Comparison of ENCODE assay signal across 8 cellular contexts in the genomic region with DNA sequence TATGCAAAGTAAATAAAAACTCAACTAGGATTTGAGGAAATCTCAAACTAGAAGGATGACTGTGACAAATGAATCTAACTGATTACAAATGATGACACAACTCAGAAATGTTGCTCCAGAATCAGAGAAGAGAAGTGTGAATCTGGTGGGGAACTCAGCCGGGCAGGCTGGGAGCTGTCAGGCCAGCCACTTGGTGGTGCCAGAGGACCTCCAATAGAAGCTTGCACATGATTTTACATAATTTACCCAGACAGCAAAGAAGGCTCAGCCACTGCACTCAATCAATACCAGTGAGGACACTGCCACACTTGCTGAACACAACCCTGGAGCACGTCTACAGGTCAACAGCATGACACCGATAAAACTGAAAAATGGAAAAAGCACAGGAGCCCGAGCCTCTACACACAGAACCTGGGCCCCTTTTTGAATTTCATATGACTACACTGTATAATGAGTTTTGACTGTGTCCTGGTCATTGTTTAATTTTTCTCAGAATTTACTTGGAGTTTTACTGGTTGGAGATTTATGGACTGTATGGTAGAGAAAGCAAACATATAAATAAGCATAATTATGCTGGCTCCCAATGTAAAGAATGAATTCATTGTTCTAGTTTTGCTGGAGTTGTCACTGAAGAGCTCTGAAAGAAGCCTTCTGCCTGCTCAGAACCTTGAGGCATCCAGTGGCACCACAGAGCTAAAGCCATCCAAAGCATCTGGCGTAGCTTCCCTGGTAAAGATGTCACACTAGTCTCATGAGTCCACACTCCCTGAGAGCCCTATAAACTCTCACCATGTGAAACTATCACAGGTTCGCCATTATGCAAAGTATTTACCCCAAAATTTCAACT.
DNase-seq lines count a peak whose midpoint lies in the region; FAIRE-seq and TF ChIP-seq lines count a peak whose summit lies in the region.

No MANE protein-coding gene starts in this region.

- no peak overlapping the region for H3K23ac ChIP-seq in H9 (ENCODE audit: insufficient read length, low read depth, low read length)

- no CpG with 5 or more reads among the region's 6 CpGs for WGBS in H9 (ENCODE audit: extremely low coverage, insufficient read length, low lambda C conversion rate)

- no peak overlapping the region for H3T11ph ChIP-seq in H9 (ENCODE audit: low read length)

- H3K27ac Mint-ChIP-seq in H9, result no peak overlapping the region; a peak in 1 of 7 replicates

- peak; percentile 38 for FAIRE-seq in islet of Langerhans (lab: Jason Lieb, UNC)
- no peak for FAIRE-seq in GM12892 (lab: Jason Lieb, UNC)

- H3K14ac ChIP-seq in H9 (ENCODE audit: insufficient read depth, low read length), result no peak overlapping the region

- no peaks in the 10 kb centered on the region for H3K23me2 ChIP-seq in H9 (ENCODE audit: insufficient read length, low read depth, low read length, poor library complexity, severe bottlenecking)

- no peak overlapping the region for H3K56ac ChIP-seq in H9 (ENCODE audit: insufficient read length, low read depth, low read length)

- peaks cover 0 to 4% of the 10 kb centered on the region in 2 experiments; a peak in 2 of 4 replicates for H3K4me1 Mint-ChIP-seq in H9

- H2BK5ac ChIP-seq in H9 (ENCODE audit: insufficient read length, low read length), result no peak overlapping the region

- H3K79me2 ChIP-seq in H9 (ENCODE audit: insufficient read depth, low read length), result no peaks in the 10 kb centered on the region

- H4K91ac ChIP-seq in H9 (ENCODE audit: insufficient read length, low read depth, low read length), result no peak overlapping the region

- H3K4me3 ChIP-seq in breast epithelium, result no peak overlapping the region

- H3K27ac ChIP-seq in H9 (ENCODE audit: insufficient read length, low read depth, low read length) (no peak overlapping the region), breast epithelium (no peak overlapping the region)

- H3K27me3 Mint-ChIP-seq in H9 (ENCODE audit: low read depth), result no peaks in the 10 kb centered on the region

- H3K4ac ChIP-seq in H9 (ENCODE audit: low read depth, low read length), result no peak overlapping the region

- DNase-seq in G401 (ENCODE audit: low spot score) (peak; percentile 67), H9 (peak; percentile 70), MV-4-11 (lab: John Stamatoyannopoulos, UW) (peak; percentile 86), SKM-1 treated with dmso at 0.1 percent for 144 hours (lab: John Stamatoyannopoulos, UW; ENCODE audit: unreplicated experiment) (peak; percentile 75), breast epithelium (ENCODE audit: low spot score in 2 of 2) (peak in 1 of 2 donors; percentile 36), GM12892 (ENCODE audit: insufficient read length) (no peak)
- peak; percentile 56 for DNase-seq in stimulated activated CD4-positive, alpha-beta T cell treated with anti-CD3 and anti-CD28 coated beads, Interleukin-15, amount 100 ng/mL, for 24 hours

- H2AK5ac ChIP-seq in H9 (ENCODE audit: insufficient read length, low read length), result no peak overlapping the region

- TF ChIP-seq CTCF in H9 (conservative IDR thresholded peaks at IDR 0.05), result peak; percentile 93
- TF ChIP-seq CTCF in breast epithelium (IDR thresholded peaks at IDR 0.05), result peak in 2 of 3 donors; percentile 65 to 73

- no peak overlapping the region for H3K4me2 ChIP-seq in H9 (ENCODE audit: insufficient read depth, insufficient read length, low read length)

- in situ Hi-C loops in G401 (cut with HindIII; ENCODE audit: low sequenced_read_pairs), result no loop called here

- H2BK120ac ChIP-seq in H9 (ENCODE audit: low read depth, low read length, poor library complexity, severe bottlenecking), result no peak overlapping the region

- H4K20me1 ChIP-seq in H9 (ENCODE audit: control insufficient read depth, insufficient read depth, insufficient read length), result no peaks in the 10 kb centered on the region

- H2BK15ac ChIP-seq in H9 (ENCODE audit: low read depth, low read length), result no peak overlapping the region

- H3K9me3 ChIP-seq in H9 (ENCODE audit: control insufficient read depth, low read depth, low read length) (no peaks in the 10 kb centered on the region), breast epithelium (no peaks in the 10 kb centered on the region)

- intact Hi-C loops in breast epithelium (cut with DNase I; ENCODE audit: low total_unique reads), result no loop called here

- no peak overlapping the region for H3K18ac ChIP-seq in H9 (ENCODE audit: insufficient read length, low read depth, low read length)

- H3K4me3 Mint-ChIP-seq in H9, result no peak overlapping the region

- H3K4me1 ChIP-seq in H9 (ENCODE audit: insufficient read depth, low read length) (no peaks in the 10 kb centered on the region), breast epithelium (no peaks in the 10 kb centered on the region)

- no peaks in the 10 kb centered on the region; a peak in 1 of 7 replicates for H3K36me3 Mint-ChIP-seq in H9 (ENCODE audit: insufficient read depth in 1 of 3, low read depth in 3 of 3)

- H3K9ac ChIP-seq in H9 (ENCODE audit: extremely low read depth, insufficient read length, low read length), result no peak overlapping the region

- H2BK12ac ChIP-seq in H9 (ENCODE audit: insufficient read length, low read depth, low read length), result no peak overlapping the region

- H3K9me3 Mint-ChIP-seq in H9, result no peaks in the 10 kb centered on the region

- TF ChIP-seq POLR2A in breast epithelium (IDR thresholded peaks at IDR 0.05), result no peak
- no peak for TF ChIP-seq POLR2A in GM12892 (IDR thresholded peaks at IDR 0.05; ENCODE audit: low read depth, low read length)

- H3K36me3 ChIP-seq in breast epithelium, result no peaks in the 10 kb centered on the region

- H3K79me1 ChIP-seq in H9 (ENCODE audit: insufficient read depth, low read depth, low read length, poor library complexity, severe bottlenecking), result no peaks in the 10 kb centered on the region

- no peak overlapping the region for H4K8ac ChIP-seq in H9 (replicated peaks; ENCODE audit: insufficient read length, low read depth, low read length)

- H2AFZ ChIP-seq in H9 (ENCODE audit: low read length), result no peak overlapping the region

- no peak overlapping the region for H4K5ac ChIP-seq in H9 (ENCODE audit: insufficient read length, low read depth, low read length)

- H3K27me3 ChIP-seq in H9 (ENCODE audit: insufficient read depth, low read length) (no peaks in the 10 kb centered on the region), breast epithelium (no peaks in the 10 kb centered on the region)

- H2BK20ac ChIP-seq in H9 (ENCODE audit: low read depth, low read length, poor library complexity, severe bottlenecking), result no peak overlapping the region
